2 cellular contexts compared by ENCODE assay signal in genomic region chr17:48161127-48161905, GRCh38.
TF ChIP-seq lines count a peak whose summit lies in the region.

No MANE protein-coding gene starts in this region.

TF ChIP-seq in K562, 482 proteins besides CTCF, POLR2A, EP300 and RAD21 (continued from another document):
- TF ChIP-seq HMBOX1 (IDR thresholded peaks at IDR 0.05): peak; percentile 62; the same call in 1 of the 2 replicates
- TF ChIP-seq C11orf30 (IDR thresholded peaks at IDR 0.05; ENCODE audit: low read depth): peak; percentile 55
- no peak for TF ChIP-seq L3MBTL2 (IDR thresholded peaks at IDR 0.05)
- TF ChIP-seq ZNF764 (CRISPR knock-in tag; IDR thresholded peaks at IDR 0.05; ENCODE audit: low read depth): no peak
- TF ChIP-seq, protein P1, sequence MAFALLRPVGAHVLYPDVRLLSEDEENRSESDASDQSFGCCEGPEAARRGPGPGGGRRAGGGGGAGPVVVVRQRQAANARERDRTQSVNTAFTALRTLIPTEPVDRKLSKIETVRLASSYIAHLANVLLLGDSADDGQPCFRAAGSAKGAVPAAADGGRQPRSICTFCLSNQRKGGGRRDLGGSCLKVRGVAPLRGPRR (CRISPR knock-in tag; IDR thresholded peaks at IDR 0.05): no peak
- no peak for TF ChIP-seq BRD9 (IDR thresholded peaks at IDR 0.05; ENCODE audit: low read depth, partially characterized antibody)
- TF ChIP-seq STAT6 (CRISPR knock-in tag; IDR thresholded peaks at IDR 0.05): no peak

TF ChIP-seq in liver, 16 proteins besides CTCF, POLR2A, EP300 and RAD21 (continued from another document):
- TF ChIP-seq, protein P2, sequence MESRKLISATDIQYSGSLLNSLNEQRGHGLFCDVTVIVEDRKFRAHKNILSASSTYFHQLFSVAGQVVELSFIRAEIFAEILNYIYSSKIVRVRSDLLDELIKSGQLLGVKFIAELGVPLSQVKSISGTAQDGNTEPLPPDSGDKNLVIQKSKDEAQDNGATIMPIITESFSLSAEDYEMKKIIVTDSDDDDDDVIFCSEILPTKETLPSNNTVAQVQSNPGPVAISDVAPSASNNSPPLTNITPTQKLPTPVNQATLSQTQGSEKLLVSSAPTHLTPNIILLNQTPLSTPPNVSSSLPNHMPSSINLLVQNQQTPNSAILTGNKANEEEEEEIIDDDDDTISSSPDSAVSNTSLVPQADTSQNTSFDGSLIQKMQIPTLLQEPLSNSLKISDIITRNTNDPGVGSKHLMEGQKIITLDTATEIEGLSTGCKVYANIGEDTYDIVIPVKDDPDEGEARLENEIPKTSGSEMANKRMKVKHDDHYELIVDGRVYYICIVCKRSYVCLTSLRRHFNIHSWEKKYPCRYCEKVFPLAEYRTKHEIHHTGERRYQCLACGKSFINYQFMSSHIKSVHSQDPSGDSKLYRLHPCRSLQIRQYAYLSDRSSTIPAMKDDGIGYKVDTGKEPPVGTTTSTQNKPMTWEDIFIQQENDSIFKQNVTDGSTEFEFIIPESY (IDR thresholded peaks at IDR 0.05): no peak
- TF ChIP-seq HNF4G (IDR thresholded peaks at IDR 0.05) (no peak), FOXA2 (IDR thresholded peaks at IDR 0.05) (no peak), JUND (IDR thresholded peaks at IDR 0.05) (no peak), MAX (IDR thresholded peaks at IDR 0.05) (no peak), SP1 (IDR thresholded peaks at IDR 0.05) (no peak), EGR1 (IDR thresholded peaks at IDR 0.05; ENCODE audit: low read depth in 2 of 2) (no peak), ATF3 (IDR thresholded peaks at IDR 0.05) (no peak), HNF4A (conservative IDR thresholded peaks at IDR 0.05) (no peak)
TF ChIP-seq in liver: peak in this region for 0.
